Comparison of ENCODE assay signal across 8 cellular contexts in the genomic region with DNA sequence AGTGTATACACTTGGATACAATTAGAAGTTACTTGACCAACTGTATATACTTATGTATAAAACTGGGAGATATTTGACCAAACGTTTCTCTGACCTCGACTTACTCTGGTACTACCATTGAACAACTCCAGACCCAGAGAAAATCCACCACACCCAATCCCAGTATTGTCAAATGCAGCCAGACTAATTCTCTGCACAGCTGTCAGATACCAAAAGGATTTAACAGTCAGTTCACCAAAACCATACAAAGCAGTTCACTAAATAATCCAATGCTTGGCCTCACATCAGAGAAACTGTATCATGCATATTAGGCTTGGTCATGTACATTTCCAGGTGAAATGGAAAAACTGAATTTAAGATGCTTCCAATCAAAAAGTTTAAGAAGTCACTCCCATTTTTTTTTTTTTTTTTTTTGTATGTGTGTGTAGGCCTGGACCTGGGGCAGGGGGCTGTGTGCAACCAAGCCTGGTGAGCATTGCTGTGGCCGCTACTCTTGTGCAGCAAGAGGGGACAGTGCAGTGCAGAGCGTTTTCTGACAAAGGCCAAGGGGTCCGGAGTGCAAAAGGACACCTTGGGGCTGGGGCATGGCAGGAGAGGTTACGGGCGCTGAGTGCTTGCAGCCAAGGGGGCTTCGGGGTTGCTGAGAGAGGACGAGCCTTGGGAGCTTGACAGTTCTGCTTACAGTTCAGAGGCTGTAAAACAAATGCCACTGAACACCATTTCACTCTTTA. TPM values are rescaled to one million over a fixed set of nuclear protein-coding genes. Genes with fewer than 3 reads are reported as not detected.
DNase-seq lines count a peak whose midpoint lies in the region; ATAC-seq and TF ChIP-seq lines count a peak whose summit lies in the region.

No MANE protein-coding gene starts in this region.

- no peak for TF ChIP-seq CTCF in C4-2B (conservative IDR thresholded peaks at IDR 0.05)
- no peak for TF ChIP-seq CTCF in neural crest cell (conservative IDR thresholded peaks at IDR 0.05)

- H3K4me3 Mint-ChIP-seq in neural crest cell, result peak overlapping the region; percentile 96

- H3K4me3 ChIP-seq in ectodermal cell (ENCODE audit: insufficient read depth, low read depth, low read length), result peak overlapping the region; percentile 87

- no peaks in the 10 kb centered on the region for H3K9me3 ChIP-seq in ectodermal cell (ENCODE audit: control insufficient read depth, low read length)

- no peaks in the 10 kb centered on the region for H3K36me3 Mint-ChIP-seq in neural crest cell (ENCODE audit: low read depth)

- WGBS in ectodermal cell, 2 experiments, result 72 to 80% methylated on average over 9 of the region's 9 CpGs

- H3K27ac ChIP-seq in C4-2B (peak overlapping the region; percentile 94; the same call in 1 of the 2 replicates), ectodermal cell (ENCODE audit: insufficient read depth, low read depth, low read length, poor library complexity, severe bottlenecking) (no peak overlapping the region)

- H3K4me1 Mint-ChIP-seq in neural crest cell, result peaks cover 46% of the 10 kb centered on the region

- no peaks in the 10 kb centered on the region for H3K9me3 Mint-ChIP-seq in neural crest cell

- no peaks in the 10 kb centered on the region for H3K36me3 ChIP-seq in ectodermal cell (ENCODE audit: control insufficient read depth, insufficient read depth, low read length)

- H3K27ac Mint-ChIP-seq in neural crest cell (ENCODE audit: unreplicated experiment), result no peak overlapping the region

- no peaks in the 10 kb centered on the region for H3K27me3 ChIP-seq in ectodermal cell (ENCODE audit: control insufficient read depth, insufficient read depth, low read length, poor library complexity, severe bottlenecking)

- no peak for ATAC-seq in HG03354 (IDR thresholded peaks at IDR 0.05; ENCODE audit: poor library complexity, severe bottlenecking, unreplicated experiment)

- peaks cover 12% of the 10 kb centered on the region for H3K4me1 ChIP-seq in ectodermal cell (ENCODE audit: control insufficient read depth, insufficient read depth, low read length)

- DNase-seq in NAMALWA (ENCODE audit: low spot score), result peak; percentile 6
- DNase-seq in neural crest cell (ENCODE audit: low read depth, low spot score), result no peak
- no peak for DNase-seq in HPDE6-E6E7 (ENCODE audit: extremely low spot score)
- no peak for DNase-seq in midbrain (lab: John Stamatoyannopoulos, UW)
- DNase-seq in AG08396 (ENCODE audit: low spot score), result no peak

- H3K27me3 Mint-ChIP-seq in neural crest cell (ENCODE audit: low read depth), result no peaks in the 10 kb centered on the region

RNA-seq across cellular contexts. Expression of gene TOMM70, which starts 1.4 kb away (rescaled TPM):
- polyA plus RNA-seq in ectodermal cell (2013, experiment 1 of 4), result 43.1 TPM
- 42.9 TPM for polyA plus RNA-seq in ectodermal cell (2013, experiment 2 of 4)
- polyA plus RNA-seq in ectodermal cell (2013, experiment 3 of 4), result 33.8 TPM
- polyA plus RNA-seq in ectodermal cell (2013, experiment 4 of 4), result 36.4 TPM
- total RNA-seq in neural crest cell, result 46.1 and 48.2 TPM in 2 replicates

RNA-seq across cellular contexts. Expression of gene LNP1, which starts 1.8 kb away (rescaled TPM):
- 13.4 TPM for polyA plus RNA-seq in ectodermal cell (2013, experiment 1 of 4)
- 11.6 TPM for polyA plus RNA-seq in ectodermal cell (2013, experiment 2 of 4)
- 11.9 TPM for polyA plus RNA-seq in ectodermal cell (2013, experiment 3 of 4)
- 11.4 TPM for polyA plus RNA-seq in ectodermal cell (2013, experiment 4 of 4)
- 6.9 TPM in 2 replicates for total RNA-seq in neural crest cell
